Comparison of ENCODE assay signal across 17 cellular contexts in the genomic region with DNA sequence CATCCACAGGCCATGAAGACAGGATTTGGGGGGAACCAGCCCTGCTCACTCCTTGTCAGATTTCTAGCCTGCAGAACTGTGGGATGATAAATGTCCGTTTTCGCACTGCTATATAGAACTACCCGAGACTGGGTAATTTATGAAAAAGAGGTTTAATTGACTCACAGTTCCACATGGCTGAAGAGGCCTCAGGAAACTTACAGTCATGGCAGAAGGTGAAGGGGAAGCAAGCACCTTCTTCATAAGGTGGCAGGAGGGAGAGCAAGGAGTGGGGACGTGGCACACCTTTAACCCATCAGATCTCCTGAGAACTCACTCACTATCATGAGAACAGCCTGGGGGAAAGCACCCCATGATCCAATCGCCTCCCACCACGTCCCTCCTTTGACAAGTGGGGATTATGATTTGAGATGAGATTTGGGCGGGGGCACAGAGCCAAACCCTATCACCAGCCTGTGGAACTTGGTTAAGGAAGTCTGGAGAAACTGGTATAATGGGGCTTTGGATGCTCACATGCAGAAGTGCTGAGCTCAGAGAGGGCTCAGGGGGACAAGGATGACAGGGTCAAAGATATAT. TPM values are rescaled to one million over a fixed set of nuclear protein-coding genes. Genes with fewer than 3 reads are reported as not detected.
"Had no signal": no experiment of that assay in that cellular context is flagged by ENCODE, and none has a peak within 500 bp of the region (broad histone marks: within the 10 kb centered on the region; RNA-seq: fewer than 3 reads in every experiment).

No MANE protein-coding gene starts in this region.

- H3K27me3 Mint-ChIP-seq: activated T-helper 17 cell treated with anti-CD3 and anti-CD28 coated beads, Interleukin-2, amount 50 U/mL, for 72 hours; central memory CD8-positive, alpha-beta T cell had no signal

- H3K27ac Mint-ChIP-seq: activated naive CD4-positive, alpha-beta T cell treated with anti-CD3 and anti-CD28 coated beads for 36 hours; activated T-helper 17 cell treated with anti-CD3 and anti-CD28 coated beads, Interleukin-2, amount 50 U/mL, for 72 hours; brain; natural killer cell; T-helper 1 cell treated with Interleukin-12 subunit alpha and Interleukin-12 subunit beta and Interleukin-4 antibody, amounts not matched to agents 30 μg/mL and 1 μg/mL, for 36 hours had no signal

- H3K36me3 Mint-ChIP-seq: brain, natural killer cell had no signal

- H3K27me3 ChIP-seq: tibial nerve had no signal

- DNase-seq: activated CD4-positive, CD25-positive, alpha-beta regulatory T cell; activated naive CD4-positive, alpha-beta T cell treated with anti-CD3 and anti-CD28 coated beads for 36 hours; amniotic stem cell; dermis blood vessel endothelial cell; mammary epithelial cell; mucosa of descending colon; natural killer cell; nucleus accumbens; psoas muscle; Right ventricle myocardium superior; sigmoid colon; stimulated activated CD4-positive, alpha-beta T cell treated with anti-CD3 and anti-CD28 coated beads, Interleukin-4, amount 100 ng/mL, for 4 hours had no signal

- H3K4me3 ChIP-seq: mucosa of descending colon, psoas muscle, sigmoid colon, tibial nerve had no signal

- H3K27ac ChIP-seq: psoas muscle, sigmoid colon, tibial nerve had no signal

- H3K9me3 ChIP-seq: mucosa of descending colon, psoas muscle, sigmoid colon had no signal

- H3K36me3 ChIP-seq: sigmoid colon, tibial nerve had no signal

- H3K4me1 ChIP-seq: psoas muscle, sigmoid colon, tibial nerve had no signal

- ATAC-seq: activated T-helper 17 cell treated with anti-CD3 and anti-CD28 coated beads, Interleukin-2, amount 50 U/mL, for 72 hours; mucosa of descending colon; natural killer cell; psoas muscle had no signal

- H3K9me3 Mint-ChIP-seq: natural killer cell had no signal

- H3K4me3 Mint-ChIP-seq: activated naive CD4-positive, alpha-beta T cell treated with anti-CD3 and anti-CD28 coated beads for 36 hours; activated T-helper 17 cell treated with anti-CD3 and anti-CD28 coated beads, Interleukin-2, amount 50 U/mL, for 72 hours; brain; central memory CD8-positive, alpha-beta T cell; natural killer cell; T-helper 1 cell treated with Interleukin-12 subunit alpha and Interleukin-12 subunit beta and Interleukin-4 antibody, amounts not matched to agents 30 μg/mL and 1 μg/mL, for 36 hours had no signal

- H3K4me1 Mint-ChIP-seq: brain; central memory CD8-positive, alpha-beta T cell had no signal

RNA-seq across cellular contexts. Expression of a gene that starts 50.7 kb away (rescaled TPM):
- total RNA-seq: dermis blood vessel endothelial cell, Right ventricle myocardium superior, sigmoid colon had no signal
